In genomic region chr1:28021064-28021463, GRCh38 we compare ENCODE assay signal across 1 cellular context.
TF ChIP-seq lines count a peak whose summit lies in the region.

No MANE protein-coding gene starts in this region.

TF ChIP-seq in endothelial cell of umbilical vein, 7 proteins besides CTCF, POLR2A, EP300 and RAD21 (continued from another document):
- peak; percentile 25 for TF ChIP-seq FOS (IDR thresholded peaks at IDR 0.05; ENCODE audit: borderline replicate concordance, insufficient read depth, low read length)
